In genomic region chr1:246093230-246093629, GRCh38 we compare ENCODE assay signal across 34 cellular contexts.
"Had no signal": no experiment of that assay in that cellular context is flagged by ENCODE, and none has a peak within 500 bp of the region (broad histone marks: within the 10 kb centered on the region; RNA-seq: fewer than 3 reads in every experiment).

No MANE protein-coding gene starts in this region.

- DNase-seq: activated effector memory CD4-positive, alpha-beta T cell treated with anti-CD3 and anti-CD28 coated beads, Interleukin-2, amount 50 U/mL, for 16 hours; activated effector memory CD4-positive, alpha-beta T cell treated with Interleukin-2 at 50 U/mL for 16 hours; activated gamma-delta T cell; activated gamma-delta T cell treated with Interleukin-2 at 50 U/mL for 16 hours; activated naive CD4-positive, alpha-beta T cell; activated naive CD4-positive, alpha-beta T cell treated with anti-CD3 and anti-CD28 coated beads for 36 hours; activated naive CD4-positive, alpha-beta T cell treated with anti-CD3 and anti-CD28 coated beads, Interleukin-2, amount 10 ng/mL, durations not matched to agents 7 days and 5 days; activated naive CD4-positive, alpha-beta T cell treated with anti-CD3 and anti-CD28 coated beads, Interleukin-2, amount 50 U/mL, for 16 hours; activated naive CD4-positive, alpha-beta T cell treated with Interleukin-2 at 50 U/mL for 16 hours; activated naive CD8-positive, alpha-beta T cell treated with anti-CD3 and anti-CD28 coated beads for 36 hours; activated naive CD8-positive, alpha-beta T cell treated with anti-CD3 and anti-CD28 coated beads, Interleukin-2, amount 10 ng/mL, durations not matched to agents 7 days and 5 days; activated naive CD8-positive, alpha-beta T cell treated with anti-CD3 and anti-CD28 coated beads, Interleukin-2, amount 50 U/mL, for 24 hours; activated T-cell treated with anti-CD3 and anti-CD28 coated beads, Interleukin-2, amount 50 U/mL, for 1 hour; activated T-cell treated with anti-CD3 and anti-CD28 coated beads, Interleukin-2, amount 50 U/mL, for 24 hours; activated T-cell treated with anti-CD3 and anti-CD28 coated beads, Interleukin-2, amount 50 U/mL, for 4 hours; activated T-cell treated with anti-CD3 and anti-CD28 coated beads, Interleukin-2, amount 50 U/mL, for 48 hours; activated T-cell treated with anti-CD3 and anti-CD28 coated beads, Interleukin-2, amount 50 U/mL, for 72 hours; adrenal gland; amniotic stem cell; amygdala; anterior cingulate cortex; aorta; body of pancreas; brain microvascular endothelial cell; caudate nucleus; central memory CD4-positive, alpha-beta T cell; cerebellar nuclear complex had no signal

- H3K36me3 ChIP-seq: adrenal gland, ascending aorta, brain microvascular endothelial cell, breast epithelium, cardiac muscle cell had no signal

- H3K4me3 ChIP-seq: adrenal gland, ascending aorta, body of pancreas, breast epithelium, cardiac muscle cell had no signal

- H3K9me3 ChIP-seq: adrenal gland, ascending aorta, body of pancreas, breast epithelium had no signal

- H3K27me3 ChIP-seq: adrenal gland, ascending aorta, body of pancreas, brain microvascular endothelial cell, breast epithelium, cardiac muscle cell had no signal

- H3K4me1 ChIP-seq: adrenal gland, ascending aorta, body of pancreas, breast epithelium had no signal

- FAIRE-seq: astrocyte, bronchial epithelial cell had no signal

- ATAC-seq: activated naive CD4-positive, alpha-beta T cell treated with anti-CD3 and anti-CD28 coated beads, Interleukin-2, amount 50 U/mL, for 72 hours; activated naive CD8-positive, alpha-beta T cell treated with anti-CD3 and anti-CD28 coated beads, Interleukin-2, amount 50 U/mL, for 24 hours; activated T-cell treated with anti-CD3 and anti-CD28 coated beads, Interleukin-2, amount 50 U/mL, for 4 hours; activated T-cell treated with anti-CD3 and anti-CD28 coated beads, Interleukin-2, amount 50 U/mL, for 72 hours; activated T-helper 17 cell treated with anti-CD3 and anti-CD28 coated beads, Interleukin-2, amount 50 U/mL, for 72 hours; body of pancreas had no signal

- H3K27ac ChIP-seq: adrenal gland, ascending aorta, body of pancreas, brain microvascular endothelial cell, breast epithelium, cardiac muscle cell had no signal
